In the genomic region with DNA sequence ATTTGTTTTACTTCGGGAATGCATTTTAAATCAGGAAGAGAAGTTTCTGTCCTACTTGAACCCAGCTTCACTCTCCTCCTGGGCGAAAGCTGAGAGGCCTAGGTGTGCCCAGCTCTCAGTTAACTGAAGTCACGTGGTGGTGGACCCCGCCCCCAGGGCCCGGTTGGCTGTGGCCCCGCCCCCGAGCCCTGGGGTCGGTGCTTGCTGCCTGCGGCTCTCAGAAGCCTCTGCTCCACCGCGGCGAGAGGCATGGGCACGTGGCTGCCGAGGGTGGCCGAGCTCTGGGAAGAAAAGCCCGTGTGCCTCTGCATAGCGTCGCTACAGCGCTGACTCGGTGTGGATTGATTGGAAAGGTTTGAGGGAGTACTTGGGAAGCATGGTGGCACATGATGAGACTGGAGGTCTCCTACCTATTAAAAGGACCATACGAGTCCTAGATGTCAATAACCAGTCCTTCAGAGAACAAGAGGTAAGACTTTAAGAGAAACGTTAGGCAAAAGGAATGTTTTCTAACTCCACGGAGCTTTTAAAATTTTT, we compare ENCODE assay signal across 8 cellular contexts. TPM values are rescaled to one million over a fixed set of nuclear protein-coding genes. Genes with fewer than 3 reads are reported as not detected.
DNase-seq lines count a peak whose midpoint lies in the region; ATAC-seq, FAIRE-seq and TF ChIP-seq lines count a peak whose summit lies in the region.

No MANE protein-coding gene starts in this region.

- H3K4me1 ChIP-seq in right atrium auricular region = no peaks in the 10 kb centered on the region
- peaks cover 45% of the 10 kb centered on the region for H3K4me1 ChIP-seq in psoas muscle

- ATAC-seq in GM18907 (IDR thresholded peaks at IDR 0.05; ENCODE audit: unreplicated experiment) = peak; percentile 50
- ATAC-seq in psoas muscle = peak; percentile 91 to 94 (median 92)

- H3K36me3 ChIP-seq in right atrium auricular region = no peaks in the 10 kb centered on the region
- H3K36me3 ChIP-seq in psoas muscle (ENCODE audit: insufficient read depth in 1 of 2, low read depth in 1 of 2) = no peaks in the 10 kb centered on the region

- H3K27ac ChIP-seq in right atrium auricular region (peak overlapping the region; percentile 22 to 58), psoas muscle (peak overlapping the region; percentile 74)

- H3K27me3 ChIP-seq in right atrium auricular region (no peaks in the 10 kb centered on the region), psoas muscle (ENCODE audit: insufficient read depth in 3 of 3, low read length in 2 of 3) (no peaks in the 10 kb centered on the region)

- H3K9me3 ChIP-seq in right atrium auricular region (no peaks in the 10 kb centered on the region), psoas muscle (no peaks in the 10 kb centered on the region)

- DNase-seq in HuH-7 (ENCODE audit: low spot score) = peak; percentile 74
- peak; percentile 28 for DNase-seq in T follicular helper cell (ENCODE audit: low read depth)
- peak; percentile 88 for DNase-seq in amniotic stem cell (lab: John Stamatoyannopoulos, UW)
- peak; percentile 96 for DNase-seq in right atrium auricular region (ENCODE audit: low spot score)
- peak; percentile 92 to 93 for DNase-seq in psoas muscle
- peak; percentile 95 for DNase-seq in ureter (ENCODE audit: low spot score)
- DNase-seq in GM12892 (ENCODE audit: insufficient read length) = no peak

- TF ChIP-seq CTCF in right atrium auricular region (IDR thresholded peaks at IDR 0.05) (no peak), psoas muscle (IDR thresholded peaks at IDR 0.05) (no peak)

- intact Hi-C loops in psoas muscle (cut with DNase I) = no loop called here

- TF ChIP-seq POLR2A in GM12892 (IDR thresholded peaks at IDR 0.05; ENCODE audit: low read depth, low read length) = no peak

- H3K4me3 ChIP-seq in right atrium auricular region (peak overlapping the region; percentile 43 to 46), psoas muscle (peak overlapping the region; percentile 69)

- WGBS in psoas muscle, 3 donors = 2 to 5% (median 2%) methylated on average over 23 of the region's 23 CpGs

- no peak for FAIRE-seq in GM12892 (lab: Jason Lieb, UNC)

RNA-seq across cellular contexts. Expression of gene NET1, which starts 34.1 kb away (rescaled TPM):
- total RNA-seq in right atrium auricular region (10 to 100 TPM; 12.8 to 19.8 TPM), psoas muscle (10 to 100 TPM; 35.6 to 44.0 (median 42.0) TPM), ureter (133 TPM)
- polyA plus RNA-seq in psoas muscle = 10 to 100 TPM; 14.3 to 20.7 (median 18.3) TPM
- 12.0 TPM for polyA plus RNA-seq in GM12892 (2012; ENCODE audit: missing spikeins)

RNA-seq across cellular contexts. Expression of gene TUBAL3, which starts 41.8 kb away (rescaled TPM):
- total RNA-seq in right atrium auricular region = 1 to 10 TPM in 1 of 2 donors, not detected in 1; 1.7 TPM
- under 1 TPM in 2 of 4 donors, not detected in 2; 0.15 to 0.16 TPM for total RNA-seq in psoas muscle
- under 1 TPM; 0.06 to 0.23 (median 0.10) TPM for polyA plus RNA-seq in psoas muscle
- not detected for total RNA-seq in ureter
- 0.15 TPM for polyA plus RNA-seq in GM12892 (2012; ENCODE audit: missing spikeins)

RNA-seq across cellular contexts. Expression of gene CALML5, which starts 52.9 kb away (rescaled TPM):
- total RNA-seq in right atrium auricular region = not detected
- not detected for total RNA-seq in psoas muscle
- not detected for polyA plus RNA-seq in psoas muscle
- not detected for total RNA-seq in ureter
- polyA plus RNA-seq in GM12892 (2012; ENCODE audit: missing spikeins) = not detected
